ENCODE assay signal across 9 cellular contexts in the genomic region with DNA sequence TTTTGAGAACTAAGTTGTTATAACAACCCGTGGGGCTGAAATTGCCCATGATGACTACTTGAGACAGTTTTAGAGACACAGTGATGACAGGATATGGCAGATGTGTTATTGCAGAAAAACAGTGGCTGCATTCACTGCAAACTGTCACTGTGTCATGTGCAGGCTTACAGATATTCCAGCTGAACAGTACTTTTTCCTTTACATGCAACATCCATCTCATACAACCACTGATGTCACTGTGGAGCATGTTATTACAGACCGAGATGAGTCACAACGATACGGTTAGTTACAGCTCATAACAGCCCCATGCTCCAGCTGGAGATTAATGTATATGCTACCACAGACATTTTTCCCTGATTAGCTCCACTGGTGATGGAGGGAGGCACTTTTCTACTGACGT.
DNase-seq lines count a peak whose midpoint lies in the region; ATAC-seq and TF ChIP-seq lines count a peak whose summit lies in the region.
"Had no signal": no experiment of that assay in that cellular context is flagged by ENCODE, and none has a peak within 500 bp of the region (broad histone marks: within the 10 kb centered on the region; RNA-seq: fewer than 3 reads in every experiment).

No MANE protein-coding gene starts in this region.

- DNase-seq in HFFc6 (peak; percentile 60), IMR-90 (peak; percentile 98), pons (ENCODE audit: low spot score) (peak; percentile 41), type B pancreatic cell (ENCODE audit: extremely low spot score, unreplicated experiment) (no peak), dorsolateral prefrontal cortex (no peak)
- no peak for DNase-seq in activated effector memory CD4-positive, alpha-beta T cell treated with Interleukin-2 at 50 U/mL for 16 hours
- DNase-seq: activated CD4-positive, alpha-beta T cell treated with anti-CD3 and anti-CD28 coated beads, Interleukin-2, amount 10 ng/mL, durations not matched to agents 7 days and 5 days had no signal

- H3K4ac ChIP-seq in IMR-90 (ENCODE audit: low read depth, low read length): no peak overlapping the region

- no peak overlapping the region for H2AK9ac ChIP-seq in IMR-90 (replicated peaks; ENCODE audit: low read depth, low read length, poor library complexity)

- no peak overlapping the region for H3K56ac ChIP-seq in IMR-90 (ENCODE audit: extremely low read depth, insufficient read depth, low read length)

- H3K4me3 ChIP-seq in IMR-90 (ENCODE audit: insufficient read depth, low read depth, low read length) (no peak overlapping the region), dorsolateral prefrontal cortex (peak overlapping the region in 15 of 59 donors; percentile 4 to 27 (median 8))

- H3K23ac ChIP-seq in IMR-90 (ENCODE audit: low read depth, low read length): no peak overlapping the region

- POLR2A ChIA-PET in IMR-90 (lab: Charles Lee; ENCODE audit: unreplicated experiment): no interaction called here

- peak overlapping the region; percentile 9 for H2AFZ ChIP-seq in IMR-90 (replicated peaks; ENCODE audit: low read length, poor library complexity)

- BruUV-seq in IMR-90 (replicated peaks; lab: Mats Ljungman, UMichigan): no TSS peak

- H2BK20ac ChIP-seq in IMR-90 (ENCODE audit: low read depth, low read length): peak overlapping the region; percentile 38; the same call in 1 of the 2 replicates

- peak overlapping the region; percentile 61 for H3K27ac Mint-ChIP-seq in HFFc6
- no peak overlapping the region for H3K27ac Mint-ChIP-seq in type B pancreatic cell
- H3K27ac Mint-ChIP-seq: activated CD4-positive, alpha-beta T cell treated with anti-CD3 and anti-CD28 coated beads, Interleukin-2, amount 10 ng/mL, durations not matched to agents 7 days and 5 days; IgD-negative memory B cell had no signal

- H3K4me1 Mint-ChIP-seq in HFFc6 (ENCODE audit: low read depth) (peaks cover 42% of the 10 kb centered on the region; the same call in 1 of the 2 replicates), type B pancreatic cell (ENCODE audit: unreplicated experiment) (no peaks in the 10 kb centered on the region)
- H3K4me1 Mint-ChIP-seq: activated CD4-positive, alpha-beta T cell treated with anti-CD3 and anti-CD28 coated beads, Interleukin-2, amount 10 ng/mL, durations not matched to agents 7 days and 5 days had no signal

- peak; percentile 93 for ATAC-seq in GM18909 (IDR thresholded peaks at IDR 0.05; ENCODE audit: poor library complexity, unreplicated experiment)
- peak; percentile 92 for ATAC-seq in IMR-90 (ENCODE audit: low read depth)

- peak overlapping the region; percentile 48; the same call in 1 of the 2 replicates for H3K4me2 ChIP-seq in IMR-90 (ENCODE audit: low read depth, low read length)

- 0% methylated on average over 1 of the region's 5 CpGs; no CpG with 5 or more reads in 1 of the 2 experiments for WGBS in IMR-90 (ENCODE audit: extremely low coverage in 2 of 2, insufficient read length in 1 of 2), 2 experiments

- H2BK15ac ChIP-seq in IMR-90 (ENCODE audit: low read depth, low read length): no peak overlapping the region

- H4K5ac ChIP-seq in IMR-90 (ENCODE audit: low read depth, low read length): no peak overlapping the region

- peaks cover under 1% of the 10 kb centered on the region; the same call in 1 of the 2 replicates for H3K36me3 Mint-ChIP-seq in HFFc6 (ENCODE audit: low read depth)
- no peaks in the 10 kb centered on the region for H3K36me3 Mint-ChIP-seq in type B pancreatic cell
- H3K36me3 Mint-ChIP-seq: IgD-negative memory B cell had no signal

- peak overlapping the region; percentile 70; the same call in 1 of the 2 replicates for H2BK120ac ChIP-seq in IMR-90 (ENCODE audit: low read depth, low read length)

- H3K27me3 ChIP-seq in IMR-90 (ENCODE audit: control insufficient read depth, insufficient read depth, low read length) (no peaks in the 10 kb centered on the region), dorsolateral prefrontal cortex (no peaks in the 10 kb centered on the region)

- no peak for TF ChIP-seq POLR2A in IMR-90 (IDR thresholded peaks at IDR 0.05; ENCODE audit: low read depth, low read length)

- H3K9me3 ChIP-seq in IMR-90 (ENCODE audit: control insufficient read depth, insufficient read depth, low read length): no peaks in the 10 kb centered on the region

- H3K9me3 Mint-ChIP-seq in HFFc6: peaks cover 6% of the 10 kb centered on the region
- H3K9me3 Mint-ChIP-seq in type B pancreatic cell: no peaks in the 10 kb centered on the region
- H3K9me3 Mint-ChIP-seq: activated CD4-positive, alpha-beta T cell treated with anti-CD3 and anti-CD28 coated beads, Interleukin-2, amount 10 ng/mL, durations not matched to agents 7 days and 5 days had no signal

- no peak overlapping the region for H4K91ac ChIP-seq in IMR-90 (ENCODE audit: insufficient read depth, low read depth, low read length)

- TF ChIP-seq RAD21 in IMR-90 (IDR thresholded peaks at IDR 0.05; ENCODE audit: low read length): no peak

- H3K27ac ChIP-seq in IMR-90 (ENCODE audit: insufficient read depth, low read length) (no peak overlapping the region), dorsolateral prefrontal cortex (peak overlapping the region in 23 of 59 donors; percentile 2 to 66 (median 37))

- H3K18ac ChIP-seq in IMR-90 (ENCODE audit: low read depth, low read length): peak overlapping the region; percentile 27; the same call in 1 of the 2 replicates

- H2AK5ac ChIP-seq in IMR-90 (ENCODE audit: low read depth, low read length): no peak overlapping the region

- H3K9ac ChIP-seq in IMR-90 (ENCODE audit: low read depth, low read length): no peak overlapping the region

- H4K8ac ChIP-seq in IMR-90 (ENCODE audit: low read depth in 2 of 2, low read length in 2 of 2): peak overlapping the region in 1 of 2 experiments; percentile 41; a peak in 2 of 4 replicates

- in situ Hi-C loops in IMR-90 (cut with MboI; ENCODE audit: low sequenced_read_pairs): no loop called here

- dilution Hi-C loops in IMR-90 (cut with HindIII; ENCODE audit: low sequenced_read_pairs, unreplicated experiment): no loop called here

- no peak overlapping the region for H3K14ac ChIP-seq in IMR-90 (replicated peaks; ENCODE audit: low read depth, low read length)

- H3K9me1 ChIP-seq in IMR-90 (ENCODE audit: insufficient read depth, low read length): peaks cover 2% of the 10 kb centered on the region; the same call in 1 of the 2 replicates

- H3K4me3 Mint-ChIP-seq in HFFc6 (no peak overlapping the region), type B pancreatic cell (no peak overlapping the region)
- H3K4me3 Mint-ChIP-seq: activated CD4-positive, alpha-beta T cell treated with anti-CD3 and anti-CD28 coated beads, Interleukin-2, amount 10 ng/mL, durations not matched to agents 7 days and 5 days; IgD-negative memory B cell had no signal

- H3K4me1 ChIP-seq in IMR-90 (ENCODE audit: control insufficient read depth, insufficient read depth, low read length): peaks cover 3% of the 10 kb centered on the region; the same call in 1 of the 2 replicates

- peak overlapping the region; percentile 60 for H2BK5ac ChIP-seq in IMR-90 (ENCODE audit: low read depth, low read length, poor library complexity, severe bottlenecking)

- no peaks in the 10 kb centered on the region for H3K36me3 ChIP-seq in IMR-90 (ENCODE audit: control insufficient read depth, insufficient read depth, low read length)

- H4K20me1 ChIP-seq in IMR-90 (ENCODE audit: insufficient read depth, low read length): no peaks in the 10 kb centered on the region

- CTCF ChIA-PET in IMR-90 (lab: Yijun Ruan, JAX): interaction anchor here (0.5 kb wide), 1 partner anchor 157 kb away, joined by 4 read pairs; no protein-coding TSS in a partner anchor

- no peaks in the 10 kb centered on the region for H3K79me1 ChIP-seq in IMR-90 (ENCODE audit: low read depth in 1 of 2, low read length in 2 of 2)

- no peak; the same call in 1 of the 2 replicates for TF ChIP-seq CTCF in HFFc6 (IDR thresholded peaks at IDR 0.05)
- TF ChIP-seq CTCF in IMR-90 (conservative IDR thresholded peaks at IDR 0.05; ENCODE audit: low read depth, low read length): 0 out of 2 replicates have a peak, but pooled peaks have one; percentile 1
- TF ChIP-seq CTCF in type B pancreatic cell (conservative IDR thresholded peaks at IDR 0.05): no peak
- TF ChIP-seq CTCF in dorsolateral prefrontal cortex (IDR thresholded peaks at IDR 0.05 in 54 of 56, conservative IDR thresholded peaks at IDR 0.05 in 2 of 56; ENCODE audit: low read depth in 1 of 56, partially characterized antibody in 56 of 56): no peak

- no peaks in the 10 kb centered on the region for H3K27me3 Mint-ChIP-seq in HFFc6 (ENCODE audit: insufficient read depth)
- H3K27me3 Mint-ChIP-seq in type B pancreatic cell: no peaks in the 10 kb centered on the region
- H3K27me3 Mint-ChIP-seq: activated CD4-positive, alpha-beta T cell treated with anti-CD3 and anti-CD28 coated beads, Interleukin-2, amount 10 ng/mL, durations not matched to agents 7 days and 5 days had no signal

- intact Hi-C loops in IMR-90 (cut with micrococcal nuclease) (no loop called here), dorsolateral prefrontal cortex (cut with DNase I) (no loop called here)

TF ChIP-seq in IMR-90, 13 proteins besides CTCF, POLR2A, EP300 and RAD21 (continues in another document):
- TF ChIP-seq RFX5 (IDR thresholded peaks at IDR 0.05; ENCODE audit: low read depth, low read length): no peak
- TF ChIP-seq BHLHE40 (IDR thresholded peaks at IDR 0.05; ENCODE audit: low read depth, low read length): peak; percentile 57; the same call in 1 of the 2 replicates
- TF ChIP-seq, protein P1, sequence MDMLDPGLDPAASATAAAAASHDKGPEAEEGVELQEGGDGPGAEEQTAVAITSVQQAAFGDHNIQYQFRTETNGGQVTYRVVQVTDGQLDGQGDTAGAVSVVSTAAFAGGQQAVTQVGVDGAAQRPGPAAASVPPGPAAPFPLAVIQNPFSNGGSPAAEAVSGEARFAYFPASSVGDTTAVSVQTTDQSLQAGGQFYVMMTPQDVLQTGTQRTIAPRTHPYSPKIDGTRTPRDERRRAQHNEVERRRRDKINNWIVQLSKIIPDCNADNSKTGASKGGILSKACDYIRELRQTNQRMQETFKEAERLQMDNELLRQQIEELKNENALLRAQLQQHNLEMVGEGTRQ (IDR thresholded peaks at IDR 0.05; ENCODE audit: low read depth, low read length): peak; percentile 26; the same call in 1 of the 2 replicates
- TF ChIP-seq MXI1 (IDR thresholded peaks at IDR 0.05; ENCODE audit: borderline replicate concordance, low read depth, low read length): no peak
- no peak for TF ChIP-seq SMC3 (IDR thresholded peaks at IDR 0.05; ENCODE audit: low read depth, low read length)
- no peak for TF ChIP-seq RCOR1 (IDR thresholded peaks at IDR 0.05; ENCODE audit: insufficient replicate concordance, low read length)
- TF ChIP-seq CHD1 (IDR thresholded peaks at IDR 0.05; ENCODE audit: low read depth, low read length): no peak
- TF ChIP-seq FOS (IDR thresholded peaks at IDR 0.05; ENCODE audit: low read depth, low read length): peak; percentile 81
- peak; percentile 32; the same call in 1 of the 2 replicates for TF ChIP-seq MAFK (IDR thresholded peaks at IDR 0.05; ENCODE audit: low read depth, low read length)
- no peak for TF ChIP-seq MAZ (IDR thresholded peaks at IDR 0.05; ENCODE audit: borderline replicate concordance, low read depth, low read length)

Comparison
In these comparisons a context has a peak if more than half of its experiments do, and no peak if none do; other contexts are left out.
1. DNase-seq: peak in HFFc6 (single experiment), IMR-90 (single experiment) and pons (single experiment); none in type B pancreatic cell (single experiment), dorsolateral prefrontal cortex (0 of 10) and activated effector memory CD4-positive, alpha-beta T cell treated with Interleukin-2 at 50 U/mL for 16 hours (single experiment).